ENCODE assay signal across 17 cellular contexts in genomic region chr14:50084666-50085065, GRCh38. TPM values are rescaled to one million over a fixed set of nuclear protein-coding genes. Genes with fewer than 3 reads are reported as not detected.
DNase-seq lines count a peak whose midpoint lies in the region; ATAC-seq and TF ChIP-seq lines count a peak whose summit lies in the region.
"Had no signal": no experiment of that assay in that cellular context is flagged by ENCODE, and none has a peak within 500 bp of the region (broad histone marks: within the 10 kb centered on the region; RNA-seq: fewer than 3 reads in every experiment).

No MANE protein-coding gene starts in this region.

- ATAC-seq in naive thymus-derived CD8-positive, alpha-beta T cell: no peak
- ATAC-seq in GM21825 (IDR thresholded peaks at IDR 0.05; ENCODE audit: unreplicated experiment): no peak
- ATAC-seq: HCT116, right cardiac atrium had no signal

- H4K20me1 ChIP-seq in BLaER1: no peaks in the 10 kb centered on the region

- peak overlapping the region; percentile 3 for H3K4me2 ChIP-seq in BLaER1

- POLR2A ChIA-PET in CD4-positive, alpha-beta memory T cell (lab: Charles Lee; ENCODE audit: partially characterized antibody): interaction anchor here (0.7 to 8.0 kb wide), 11 partner anchors 11 to 222 kb away, joined by 3 to 110 read pairs (median 9); partner anchors contain the start of gene VCPKMT
- POLR2A ChIA-PET in naive thymus-derived CD8-positive, alpha-beta T cell (lab: Charles Lee): interaction anchor here (0.9 to 6.2 kb wide), 4 partner anchors 9 to 221 kb away, joined by 4 to 63 read pairs (median 22); no protein-coding TSS in a partner anchor

- no peak for TF ChIP-seq CTCF in tibial nerve (IDR thresholded peaks at IDR 0.05)

- no peak for DNase-seq in CD4-positive, alpha-beta memory T cell
- no peak for DNase-seq in activated T-helper 1 cell treated with anti-CD3 and anti-CD28 coated beads, Interleukin-12 subunit alpha, Interleukin-12 subunit beta, Interleukin-2, Interleukin-4 antibody, amounts not matched to agents 30 ng/mL and 10 ng/mL and 1 ng/mL, durations not matched to agents 14 hours and 24 hours and 36 hours (ENCODE audit: low spot score)
- no peak for DNase-seq in naive thymus-derived CD8-positive, alpha-beta T cell
- DNase-seq in tibial nerve (ENCODE audit: low spot score in 2 of 2) (no peak), NCI-H526 (lab: John Stamatoyannopoulos, UW) (no peak)
- DNase-seq: amniotic stem cell; central memory CD4-positive, alpha-beta T cell; DMS79; hippocampal formation; NCI-H2081; NCI-H510A treated with DMSO at 0.1 percent for 48 hours; right cardiac atrium; testis had no signal

- peaks cover 59 to 87% (median 74%) of the 10 kb centered on the region in 4 donors for H3K4me1 Mint-ChIP-seq in CD4-positive, alpha-beta memory T cell
- H3K4me1 Mint-ChIP-seq in activated T-helper 1 cell treated with anti-CD3 and anti-CD28 coated beads, Interleukin-12 subunit alpha, Interleukin-12 subunit beta, Interleukin-2, Interleukin-4 antibody, amounts not matched to agents 30 ng/mL and 10 ng/mL and 1 ng/mL, durations not matched to agents 14 hours and 24 hours and 36 hours (ENCODE audit: low read depth): peaks cover 84% of the 10 kb centered on the region
- H3K4me1 Mint-ChIP-seq in naive thymus-derived CD8-positive, alpha-beta T cell: peaks cover 32 to 85% (median 79%) of the 10 kb centered on the region in 4 donors

- 92 to 96% methylated on average over 3 of the region's 3 CpGs for WGBS in tibial nerve, 2 donors

- intact Hi-C loops in CD4-positive, alpha-beta memory T cell (cut with micrococcal nuclease): no loop called here
- intact Hi-C loops in activated T-helper 1 cell treated with anti-CD3 and anti-CD28 coated beads, Interleukin-12 subunit alpha, Interleukin-12 subunit beta, Interleukin-2, Interleukin-4 antibody, amounts not matched to agents 30 ng/mL and 10 ng/mL and 1 ng/mL, durations not matched to agents 14 hours and 24 hours and 36 hours (cut with micrococcal nuclease): no loop called here

- H3K9ac ChIP-seq in BLaER1: no peak overlapping the region

- no peaks in the 10 kb centered on the region for H3K27me3 Mint-ChIP-seq in CD4-positive, alpha-beta memory T cell
- no peaks in the 10 kb centered on the region for H3K27me3 Mint-ChIP-seq in activated T-helper 1 cell treated with anti-CD3 and anti-CD28 coated beads, Interleukin-12 subunit alpha, Interleukin-12 subunit beta, Interleukin-2, Interleukin-4 antibody, amounts not matched to agents 30 ng/mL and 10 ng/mL and 1 ng/mL, durations not matched to agents 14 hours and 24 hours and 36 hours (ENCODE audit: insufficient read depth)
- H3K27me3 Mint-ChIP-seq in naive thymus-derived CD8-positive, alpha-beta T cell: no peaks in the 10 kb centered on the region

- no peaks in the 10 kb centered on the region for H3K27me3 ChIP-seq in BLaER1
- H3K27me3 ChIP-seq in CD4-positive, alpha-beta memory T cell (ENCODE audit: insufficient read depth, low read length): no peaks in the 10 kb centered on the region
- no peaks in the 10 kb centered on the region for H3K27me3 ChIP-seq in tibial nerve
- H3K27me3 ChIP-seq: SJSA1, testis had no signal

- CTCF ChIA-PET in CD4-positive, alpha-beta memory T cell (lab: Charles Lee; ENCODE audit: partially characterized antibody): interaction anchor here (1.5 to 2.8 kb wide), 3 partner anchors 19 to 222 kb away, joined by 3 to 9 read pairs (median 8); no protein-coding TSS in a partner anchor

- H3K9me3 ChIP-seq in BLaER1: no peaks in the 10 kb centered on the region
- H3K9me3 ChIP-seq in CD4-positive, alpha-beta memory T cell (ENCODE audit: control insufficient read depth in 1 of 2, low read length in 2 of 2): no peaks in the 10 kb centered on the region
- H3K9me3 ChIP-seq in tibial nerve: no peaks in the 10 kb centered on the region
- H3K9me3 ChIP-seq: SJSA1, testis had no signal

- H3K9me3 Mint-ChIP-seq in CD4-positive, alpha-beta memory T cell: no peaks in the 10 kb centered on the region
- H3K9me3 Mint-ChIP-seq in activated T-helper 1 cell treated with anti-CD3 and anti-CD28 coated beads, Interleukin-12 subunit alpha, Interleukin-12 subunit beta, Interleukin-2, Interleukin-4 antibody, amounts not matched to agents 30 ng/mL and 10 ng/mL and 1 ng/mL, durations not matched to agents 14 hours and 24 hours and 36 hours: no peaks in the 10 kb centered on the region
- H3K9me3 Mint-ChIP-seq in naive thymus-derived CD8-positive, alpha-beta T cell: no peaks in the 10 kb centered on the region

- H3K4me3 ChIP-seq in BLaER1: no peak overlapping the region
- H3K4me3 ChIP-seq in CD4-positive, alpha-beta memory T cell (ENCODE audit: low read length in 2 of 2): no peak overlapping the region
- no peak overlapping the region for H3K4me3 ChIP-seq in tibial nerve
- H3K4me3 ChIP-seq: SJSA1, testis had no signal

- no peak for TF ChIP-seq EP300 in tibial nerve (IDR thresholded peaks at IDR 0.05)

- TF ChIP-seq POLR2A in tibial nerve (IDR thresholded peaks at IDR 0.05): no peak

- peak overlapping the region; percentile 83 to 99 (median 95) for H3K27ac Mint-ChIP-seq in CD4-positive, alpha-beta memory T cell
- peak overlapping the region; percentile 90 for H3K27ac Mint-ChIP-seq in activated T-helper 1 cell treated with anti-CD3 and anti-CD28 coated beads, Interleukin-12 subunit alpha, Interleukin-12 subunit beta, Interleukin-2, Interleukin-4 antibody, amounts not matched to agents 30 ng/mL and 10 ng/mL and 1 ng/mL, durations not matched to agents 14 hours and 24 hours and 36 hours
- H3K27ac Mint-ChIP-seq in naive thymus-derived CD8-positive, alpha-beta T cell: peak overlapping the region; percentile 79 to 97 (median 93)

- peaks cover 0 to 2% of the 10 kb centered on the region in 2 donors for H3K36me3 Mint-ChIP-seq in CD4-positive, alpha-beta memory T cell
- peaks cover 7% of the 10 kb centered on the region for H3K36me3 Mint-ChIP-seq in activated T-helper 1 cell treated with anti-CD3 and anti-CD28 coated beads, Interleukin-12 subunit alpha, Interleukin-12 subunit beta, Interleukin-2, Interleukin-4 antibody, amounts not matched to agents 30 ng/mL and 10 ng/mL and 1 ng/mL, durations not matched to agents 14 hours and 24 hours and 36 hours (ENCODE audit: low read depth)
- no peaks in the 10 kb centered on the region for H3K36me3 Mint-ChIP-seq in naive thymus-derived CD8-positive, alpha-beta T cell

- H3K36me3 ChIP-seq in BLaER1 (no peaks in the 10 kb centered on the region), tibial nerve (peaks cover 0 to 4% (median 0%) of the 10 kb centered on the region in 3 donors)
- no peaks in the 10 kb centered on the region for H3K36me3 ChIP-seq in CD4-positive, alpha-beta memory T cell (ENCODE audit: insufficient read depth, low read length)
- H3K36me3 ChIP-seq: SJSA1 had no signal

- peak overlapping the region in 5 of 8 donors; percentile 53 to 78 (median 72) for H3K4me3 Mint-ChIP-seq in CD4-positive, alpha-beta memory T cell
- H3K4me3 Mint-ChIP-seq in activated T-helper 1 cell treated with anti-CD3 and anti-CD28 coated beads, Interleukin-12 subunit alpha, Interleukin-12 subunit beta, Interleukin-2, Interleukin-4 antibody, amounts not matched to agents 30 ng/mL and 10 ng/mL and 1 ng/mL, durations not matched to agents 14 hours and 24 hours and 36 hours: peak overlapping the region; percentile 38
- H3K4me3 Mint-ChIP-seq in naive thymus-derived CD8-positive, alpha-beta T cell: peak overlapping the region in 9 of 10 donors; percentile 30 to 74 (median 61)

- peaks cover 40% of the 10 kb centered on the region for H3K4me1 ChIP-seq in BLaER1
- peaks cover 91% of the 10 kb centered on the region for H3K4me1 ChIP-seq in CD4-positive, alpha-beta memory T cell (ENCODE audit: insufficient read depth, low read length)
- H3K4me1 ChIP-seq in tibial nerve: peaks cover 0 to 16% (median 0%) of the 10 kb centered on the region in 4 donors
- H3K4me1 ChIP-seq: testis had no signal

- H3K27ac ChIP-seq in BLaER1: no peak overlapping the region
- H3K27ac ChIP-seq in CD4-positive, alpha-beta memory T cell (ENCODE audit: low read depth, low read length): peak overlapping the region; percentile 99
- H3K27ac ChIP-seq in tibial nerve: peak overlapping the region in 1 of 4 donors; percentile 87
- H3K27ac ChIP-seq: SJSA1, testis had no signal

RNA-seq across cellular contexts. Expression of gene VCPKMT, which starts 31.7 kb away (rescaled TPM):
- total RNA-seq in CD4-positive, alpha-beta memory T cell: 10 to 100 TPM; 17.3 to 20.1 TPM
- polyA plus RNA-seq in CD4-positive, alpha-beta memory T cell: 10 to 100 TPM; 13.0 to 13.2 TPM
- 12.3 and 15.2 TPM in 2 replicates for total RNA-seq in activated T-helper 1 cell treated with anti-CD3 and anti-CD28 coated beads, Interleukin-12 subunit alpha, Interleukin-12 subunit beta, Interleukin-2, Interleukin-4 antibody, amounts not matched to agents 30 ng/mL and 10 ng/mL and 1 ng/mL, durations not matched to agents 14 hours and 24 hours and 36 hours
- total RNA-seq in naive thymus-derived CD8-positive, alpha-beta T cell: 10 to 100 TPM; 22.3 to 26.0 TPM
- polyA plus RNA-seq in naive thymus-derived CD8-positive, alpha-beta T cell: 10 to 100 TPM in 1 of 3 donors, 1 to 10 TPM in 2; 8.8 to 10.4 (median 9.5) TPM
- 1 to 10 TPM; 4.7 to 9.6 (median 5.9) TPM for total RNA-seq in tibial nerve
